In the genomic region with DNA sequence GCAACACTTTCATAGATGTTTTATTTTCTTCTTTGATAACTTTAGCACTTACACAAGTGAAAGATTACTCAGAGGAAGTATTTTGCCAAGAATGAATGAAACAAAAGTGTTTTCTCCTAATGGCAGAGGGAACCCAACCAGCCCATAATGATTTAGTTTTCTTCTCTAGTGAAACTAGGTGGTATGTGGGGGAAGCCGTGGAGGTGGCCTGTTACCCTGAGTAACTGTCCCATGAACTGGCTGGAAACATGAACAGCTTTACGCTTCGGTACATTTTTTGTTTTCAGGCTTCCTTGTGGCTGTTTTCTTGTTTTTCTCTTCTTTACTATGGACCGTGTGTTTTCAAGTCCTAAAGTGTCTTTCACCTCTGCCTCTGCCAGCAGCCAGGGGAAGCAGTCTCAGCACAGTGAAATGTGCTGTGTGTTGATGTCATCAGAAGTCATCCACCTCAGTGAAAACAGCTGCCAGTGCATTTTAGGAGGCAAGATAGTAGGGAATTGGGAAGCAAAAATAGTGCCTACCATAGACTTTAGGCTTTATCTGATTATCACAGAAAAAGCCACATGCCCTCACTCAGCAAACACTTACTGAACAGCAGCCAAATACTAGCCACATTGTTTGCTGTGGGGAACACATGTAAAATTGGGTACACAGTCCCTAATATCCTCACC, we compare ENCODE assay signal across 1 cellular context.
TF ChIP-seq lines count a peak whose summit lies in the region.

No MANE protein-coding gene starts in this region.

TF ChIP-seq in WTC11, 78 proteins besides CTCF, POLR2A, EP300 and RAD21 (continued from another document):
- TF ChIP-seq, protein P1, sequence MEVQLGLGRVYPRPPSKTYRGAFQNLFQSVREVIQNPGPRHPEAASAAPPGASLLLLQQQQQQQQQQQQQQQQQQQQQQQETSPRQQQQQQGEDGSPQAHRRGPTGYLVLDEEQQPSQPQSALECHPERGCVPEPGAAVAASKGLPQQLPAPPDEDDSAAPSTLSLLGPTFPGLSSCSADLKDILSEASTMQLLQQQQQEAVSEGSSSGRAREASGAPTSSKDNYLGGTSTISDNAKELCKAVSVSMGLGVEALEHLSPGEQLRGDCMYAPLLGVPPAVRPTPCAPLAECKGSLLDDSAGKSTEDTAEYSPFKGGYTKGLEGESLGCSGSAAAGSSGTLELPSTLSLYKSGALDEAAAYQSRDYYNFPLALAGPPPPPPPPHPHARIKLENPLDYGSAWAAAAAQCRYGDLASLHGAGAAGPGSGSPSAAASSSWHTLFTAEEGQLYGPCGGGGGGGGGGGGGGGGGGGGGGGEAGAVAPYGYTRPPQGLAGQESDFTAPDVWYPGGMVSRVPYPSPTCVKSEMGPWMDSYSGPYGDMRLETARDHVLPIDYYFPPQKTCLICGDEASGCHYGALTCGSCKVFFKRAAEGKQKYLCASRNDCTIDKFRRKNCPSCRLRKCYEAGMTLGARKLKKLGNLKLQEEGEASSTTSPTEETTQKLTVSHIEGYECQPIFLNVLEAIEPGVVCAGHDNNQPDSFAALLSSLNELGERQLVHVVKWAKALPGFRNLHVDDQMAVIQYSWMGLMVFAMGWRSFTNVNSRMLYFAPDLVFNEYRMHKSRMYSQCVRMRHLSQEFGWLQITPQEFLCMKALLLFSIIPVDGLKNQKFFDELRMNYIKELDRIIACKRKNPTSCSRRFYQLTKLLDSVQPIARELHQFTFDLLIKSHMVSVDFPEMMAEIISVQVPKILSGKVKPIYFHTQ (CRISPR knock-in tag; IDR thresholded peaks at IDR 0.05), result no peak
- TF ChIP-seq ZNF138 (CRISPR knock-in tag; conservative IDR thresholded peaks at IDR 0.05), result no peak
- no peak for TF ChIP-seq ZNF396 (CRISPR knock-in tag; IDR thresholded peaks at IDR 0.05; ENCODE audit: borderline replicate concordance)
- TF ChIP-seq FOXJ3 (CRISPR knock-in tag; IDR thresholded peaks at IDR 0.05; ENCODE audit: borderline replicate concordance), result no peak
- TF ChIP-seq FOXK1 (CRISPR knock-in tag; IDR thresholded peaks at IDR 0.05), result no peak
- TF ChIP-seq MYBL2 (CRISPR knock-in tag; IDR thresholded peaks at IDR 0.05), result no peak
- TF ChIP-seq, protein P2, sequence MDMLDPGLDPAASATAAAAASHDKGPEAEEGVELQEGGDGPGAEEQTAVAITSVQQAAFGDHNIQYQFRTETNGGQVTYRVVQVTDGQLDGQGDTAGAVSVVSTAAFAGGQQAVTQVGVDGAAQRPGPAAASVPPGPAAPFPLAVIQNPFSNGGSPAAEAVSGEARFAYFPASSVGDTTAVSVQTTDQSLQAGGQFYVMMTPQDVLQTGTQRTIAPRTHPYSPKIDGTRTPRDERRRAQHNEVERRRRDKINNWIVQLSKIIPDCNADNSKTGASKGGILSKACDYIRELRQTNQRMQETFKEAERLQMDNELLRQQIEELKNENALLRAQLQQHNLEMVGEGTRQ (CRISPR knock-in tag; IDR thresholded peaks at IDR 0.05), result no peak
- no peak for TF ChIP-seq ZNF263 (CRISPR knock-in tag; IDR thresholded peaks at IDR 0.05; ENCODE audit: low read depth)
- TF ChIP-seq CBFB (CRISPR knock-in tag; IDR thresholded peaks at IDR 0.05; ENCODE audit: low read depth), result no peak
- no peak for TF ChIP-seq TEAD1 (CRISPR knock-in tag; IDR thresholded peaks at IDR 0.05)
- no peak for TF ChIP-seq ZNF121 (CRISPR knock-in tag; IDR thresholded peaks at IDR 0.05)
- TF ChIP-seq GTF2I (CRISPR knock-in tag; conservative IDR thresholded peaks at IDR 0.05), result no peak
